Comparison of ENCODE assay signal across 1 cellular context in the genomic region with DNA sequence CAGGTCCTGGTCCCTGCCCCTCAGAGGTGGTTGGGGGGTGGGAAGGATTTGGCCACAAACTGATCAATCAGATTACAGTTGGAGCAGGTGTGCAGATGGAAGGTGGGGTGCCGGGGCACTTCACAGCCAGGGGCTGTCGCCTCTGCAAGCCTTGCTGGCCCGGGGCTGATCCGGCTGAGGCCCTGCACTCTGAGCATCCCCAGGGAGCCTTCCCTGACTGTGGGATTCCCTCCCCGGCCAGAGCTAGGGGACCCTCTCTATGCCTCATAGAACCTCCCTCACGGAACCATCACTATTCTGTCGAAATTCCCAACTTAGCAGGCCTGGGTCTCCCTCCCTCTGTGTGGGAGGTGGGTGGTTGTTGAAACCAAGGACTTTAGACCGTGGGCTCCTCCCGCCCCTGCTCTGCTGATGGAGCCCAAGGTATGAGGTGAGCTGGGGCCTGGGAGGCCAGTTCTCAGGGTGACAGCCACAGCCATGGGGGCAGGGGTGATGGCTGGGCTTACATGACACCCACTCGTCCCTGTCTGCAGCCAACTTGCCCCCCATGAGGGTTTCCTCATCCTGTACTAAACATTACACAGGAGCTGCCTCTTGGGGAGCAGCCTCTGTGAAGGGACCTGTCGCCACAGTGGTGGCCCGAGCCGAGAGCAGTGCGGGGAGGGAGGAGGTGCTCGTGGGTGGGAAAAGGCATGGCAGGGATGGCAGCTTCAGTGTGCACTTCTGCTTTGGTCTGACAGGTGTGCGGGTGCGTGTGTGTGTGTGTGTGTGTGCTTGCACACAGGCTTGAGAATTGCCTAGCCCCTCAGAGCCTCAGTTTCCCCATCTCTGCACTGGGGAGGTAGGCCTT.
TF ChIP-seq lines count a peak whose summit lies in the region.

No MANE protein-coding gene starts in this region.

TF ChIP-seq in HepG2, 621 proteins besides CTCF, POLR2A, EP300 and RAD21 (continued from another document and continues in another):
- TF ChIP-seq ARID5B (CRISPR knock-in tag; IDR thresholded peaks at IDR 0.05) (peak; percentile 77), HCFC1 (IDR thresholded peaks at IDR 0.05; ENCODE audit: low read depth, low read length) (no peak), RFX5 (IDR thresholded peaks at IDR 0.05; ENCODE audit: low read depth, low read length) (no peak), POLR2AphosphoS5 (IDR thresholded peaks at IDR 0.05; ENCODE audit: low read depth, low read length) (no peak), IKZF4 (CRISPR knock-in tag; IDR thresholded peaks at IDR 0.05; ENCODE audit: borderline replicate concordance, low read depth, not compliant biosample characterization) (no peak), NR3C1 (CRISPR knock-in tag; IDR thresholded peaks at IDR 0.05) (no peak), KDM1A (CRISPR knock-in tag; IDR thresholded peaks at IDR 0.05) (0 out of 2 replicates have a peak, but pooled peaks have one; percentile 28), ZNF512B (CRISPR knock-in tag; IDR thresholded peaks at IDR 0.05; ENCODE audit: borderline replicate concordance) (0 out of 2 replicates have a peak, but pooled peaks have one; percentile 87), WIZ (CRISPR knock-in tag; IDR thresholded peaks at IDR 0.05) (no peak), TRIM24 (CRISPR knock-in tag; IDR thresholded peaks at IDR 0.05) (no peak), ZNF326 (CRISPR knock-in tag; IDR thresholded peaks at IDR 0.05; ENCODE audit: borderline replicate concordance) (no peak), ZFP91 (CRISPR knock-in tag; IDR thresholded peaks at IDR 0.05; ENCODE audit: borderline replicate concordance) (no peak; the same call in 1 of the 2 replicates), TBP (CRISPR knock-in tag; IDR thresholded peaks at IDR 0.05) (no peak), ZNF557 (CRISPR knock-in tag; IDR thresholded peaks at IDR 0.05) (no peak), RAD51 (IDR thresholded peaks at IDR 0.05; ENCODE audit: borderline replicate concordance) (no peak), REXO4 (CRISPR knock-in tag; IDR thresholded peaks at IDR 0.05; ENCODE audit: borderline replicate concordance) (no peak), HMGXB3 (CRISPR knock-in tag; IDR thresholded peaks at IDR 0.05; ENCODE audit: borderline replicate concordance) (no peak)
- TF ChIP-seq, protein P1, sequence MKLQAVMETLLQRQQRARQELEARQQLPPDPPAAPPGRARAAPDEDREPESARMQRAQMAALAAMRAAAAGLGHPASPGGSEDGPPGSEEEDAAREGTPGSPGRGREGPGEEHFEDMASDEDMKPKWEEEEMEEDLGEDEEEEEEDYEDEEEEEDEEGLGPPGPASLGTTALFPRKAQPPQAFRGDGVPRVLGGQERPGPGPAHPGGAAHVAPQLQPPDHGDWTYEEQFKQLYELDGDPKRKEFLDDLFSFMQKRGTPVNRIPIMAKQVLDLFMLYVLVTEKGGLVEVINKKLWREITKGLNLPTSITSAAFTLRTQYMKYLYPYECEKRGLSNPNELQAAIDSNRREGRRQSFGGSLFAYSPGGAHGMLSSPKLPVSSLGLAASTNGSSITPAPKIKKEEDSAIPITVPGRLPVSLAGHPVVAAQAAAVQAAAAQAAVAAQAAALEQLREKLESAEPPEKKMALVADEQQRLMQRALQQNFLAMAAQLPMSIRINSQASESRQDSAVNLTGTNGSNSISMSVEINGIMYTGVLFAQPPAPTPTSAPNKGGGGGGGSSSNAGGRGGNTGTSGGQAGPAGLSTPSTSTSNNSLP (IDR thresholded peaks at IDR 0.05; ENCODE audit: low read depth, low read length), result no peak
- TF ChIP-seq, protein P2, sequence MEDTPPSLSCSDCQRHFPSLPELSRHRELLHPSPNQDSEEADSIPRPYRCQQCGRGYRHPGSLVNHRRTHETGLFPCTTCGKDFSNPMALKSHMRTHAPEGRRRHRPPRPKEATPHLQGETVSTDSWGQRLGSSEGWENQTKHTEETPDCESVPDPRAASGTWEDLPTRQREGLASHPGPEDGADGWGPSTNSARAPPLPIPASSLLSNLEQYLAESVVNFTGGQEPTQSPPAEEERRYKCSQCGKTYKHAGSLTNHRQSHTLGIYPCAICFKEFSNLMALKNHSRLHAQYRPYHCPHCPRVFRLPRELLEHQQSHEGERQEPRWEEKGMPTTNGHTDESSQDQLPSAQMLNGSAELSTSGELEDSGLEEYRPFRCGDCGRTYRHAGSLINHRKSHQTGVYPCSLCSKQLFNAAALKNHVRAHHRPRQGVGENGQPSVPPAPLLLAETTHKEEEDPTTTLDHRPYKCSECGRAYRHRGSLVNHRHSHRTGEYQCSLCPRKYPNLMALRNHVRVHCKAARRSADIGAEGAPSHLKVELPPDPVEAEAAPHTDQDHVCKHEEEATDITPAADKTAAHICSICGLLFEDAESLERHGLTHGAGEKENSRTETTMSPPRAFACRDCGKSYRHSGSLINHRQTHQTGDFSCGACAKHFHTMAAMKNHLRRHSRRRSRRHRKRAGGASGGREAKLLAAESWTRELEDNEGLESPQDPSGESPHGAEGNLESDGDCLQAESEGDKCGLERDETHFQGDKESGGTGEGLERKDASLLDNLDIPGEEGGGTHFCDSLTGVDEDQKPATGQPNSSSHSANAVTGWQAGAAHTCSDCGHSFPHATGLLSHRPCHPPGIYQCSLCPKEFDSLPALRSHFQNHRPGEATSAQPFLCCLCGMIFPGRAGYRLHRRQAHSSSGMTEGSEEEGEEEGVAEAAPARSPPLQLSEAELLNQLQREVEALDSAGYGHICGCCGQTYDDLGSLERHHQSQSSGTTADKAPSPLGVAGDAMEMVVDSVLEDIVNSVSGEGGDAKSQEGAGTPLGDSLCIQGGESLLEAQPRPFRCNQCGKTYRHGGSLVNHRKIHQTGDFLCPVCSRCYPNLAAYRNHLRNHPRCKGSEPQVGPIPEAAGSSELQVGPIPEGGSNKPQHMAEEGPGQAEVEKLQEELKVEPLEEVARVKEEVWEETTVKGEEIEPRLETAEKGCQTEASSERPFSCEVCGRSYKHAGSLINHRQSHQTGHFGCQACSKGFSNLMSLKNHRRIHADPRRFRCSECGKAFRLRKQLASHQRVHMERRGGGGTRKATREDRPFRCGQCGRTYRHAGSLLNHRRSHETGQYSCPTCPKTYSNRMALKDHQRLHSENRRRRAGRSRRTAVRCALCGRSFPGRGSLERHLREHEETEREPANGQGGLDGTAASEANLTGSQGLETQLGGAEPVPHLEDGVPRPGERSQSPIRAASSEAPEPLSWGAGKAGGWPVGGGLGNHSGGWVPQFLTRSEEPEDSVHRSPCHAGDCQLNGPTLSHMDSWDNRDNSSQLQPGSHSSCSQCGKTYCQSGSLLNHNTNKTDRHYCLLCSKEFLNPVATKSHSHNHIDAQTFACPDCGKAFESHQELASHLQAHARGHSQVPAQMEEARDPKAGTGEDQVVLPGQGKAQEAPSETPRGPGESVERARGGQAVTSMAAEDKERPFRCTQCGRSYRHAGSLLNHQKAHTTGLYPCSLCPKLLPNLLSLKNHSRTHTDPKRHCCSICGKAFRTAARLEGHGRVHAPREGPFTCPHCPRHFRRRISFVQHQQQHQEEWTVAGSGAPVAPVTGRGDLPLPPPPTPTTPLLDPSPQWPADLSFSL (CRISPR knock-in tag; IDR thresholded peaks at IDR 0.05), result no peak
- TF ChIP-seq, protein P3, sequence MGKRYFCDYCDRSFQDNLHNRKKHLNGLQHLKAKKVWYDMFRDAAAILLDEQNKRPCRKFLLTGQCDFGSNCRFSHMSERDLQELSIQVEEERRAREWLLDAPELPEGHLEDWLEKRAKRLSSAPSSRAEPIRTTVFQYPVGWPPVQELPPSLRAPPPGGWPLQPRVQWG (CRISPR knock-in tag; IDR thresholded peaks at IDR 0.05; ENCODE audit: borderline replicate concordance, low read depth), result no peak
- TF ChIP-seq, protein P4, sequence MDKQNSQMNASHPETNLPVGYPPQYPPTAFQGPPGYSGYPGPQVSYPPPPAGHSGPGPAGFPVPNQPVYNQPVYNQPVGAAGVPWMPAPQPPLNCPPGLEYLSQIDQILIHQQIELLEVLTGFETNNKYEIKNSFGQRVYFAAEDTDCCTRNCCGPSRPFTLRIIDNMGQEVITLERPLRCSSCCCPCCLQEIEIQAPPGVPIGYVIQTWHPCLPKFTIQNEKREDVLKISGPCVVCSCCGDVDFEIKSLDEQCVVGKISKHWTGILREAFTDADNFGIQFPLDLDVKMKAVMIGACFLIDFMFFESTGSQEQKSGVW (CRISPR knock-in tag; IDR thresholded peaks at IDR 0.05; ENCODE audit: borderline replicate concordance), result no peak
- TF ChIP-seq, protein P5, sequence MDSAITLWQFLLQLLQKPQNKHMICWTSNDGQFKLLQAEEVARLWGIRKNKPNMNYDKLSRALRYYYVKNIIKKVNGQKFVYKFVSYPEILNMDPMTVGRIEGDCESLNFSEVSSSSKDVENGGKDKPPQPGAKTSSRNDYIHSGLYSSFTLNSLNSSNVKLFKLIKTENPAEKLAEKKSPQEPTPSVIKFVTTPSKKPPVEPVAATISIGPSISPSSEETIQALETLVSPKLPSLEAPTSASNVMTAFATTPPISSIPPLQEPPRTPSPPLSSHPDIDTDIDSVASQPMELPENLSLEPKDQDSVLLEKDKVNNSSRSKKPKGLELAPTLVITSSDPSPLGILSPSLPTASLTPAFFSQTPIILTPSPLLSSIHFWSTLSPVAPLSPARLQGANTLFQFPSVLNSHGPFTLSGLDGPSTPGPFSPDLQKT (CRISPR knock-in tag; IDR thresholded peaks at IDR 0.05; ENCODE audit: borderline replicate concordance), result no peak
